In genomic region chr7:778968-779451, GRCh38 we compare ENCODE assay signal across 20 cellular contexts. TPM values are rescaled to one million over a fixed set of nuclear protein-coding genes. Genes with fewer than 3 reads are reported as not detected.
DNase-seq lines count a peak whose midpoint lies in the region; ATAC-seq, FAIRE-seq and TF ChIP-seq lines count a peak whose summit lies in the region.
"Had no signal": no experiment of that assay in that cellular context is flagged by ENCODE, and none has a peak within 500 bp of the region (broad histone marks: within the 10 kb centered on the region; RNA-seq: fewer than 3 reads in every experiment).

No MANE protein-coding gene starts in this region.

- FAIRE-seq in kidney (lab: Jason Lieb, UNC) = no peak
- FAIRE-seq: D721Med had no signal

- no peaks in the 10 kb centered on the region for H3K27me3 ChIP-seq in A673 (replicated peaks; ENCODE audit: insufficient read depth, low read depth, low read length, poor library complexity)

- H3K4me3 ChIP-seq in A673 (ENCODE audit: low read depth, low read length, poor library complexity, severe bottlenecking) = no peak overlapping the region
- no peak overlapping the region for H3K4me3 ChIP-seq in kidney (ENCODE audit: low read length in 2 of 2)
- H3K4me3 ChIP-seq: GM23338 had no signal

- H3K36me3 ChIP-seq in A673 (ENCODE audit: insufficient read depth, low read length, poor library complexity, severe bottlenecking) = peaks cover 45% of the 10 kb centered on the region
- peaks cover 12 to 22% of the 10 kb centered on the region in 2 donors for H3K36me3 ChIP-seq in kidney (ENCODE audit: control insufficient read depth in 1 of 2, insufficient read depth in 2 of 2, low read length in 2 of 2)

- H3K9me3 ChIP-seq in A673 (ENCODE audit: low read depth, low read length, poor library complexity, severe bottlenecking) = no peaks in the 10 kb centered on the region
- H3K9me3 ChIP-seq in kidney (ENCODE audit: control insufficient read depth in 1 of 2, low read length in 2 of 2) = no peaks in the 10 kb centered on the region

- CTCF ChIA-PET in A673 (lab: Charles Lee) = no interaction called here

- in situ Hi-C loops in G401 (cut with HindIII; ENCODE audit: low sequenced_read_pairs) = no loop called here

- H3K9ac ChIP-seq in kidney (ENCODE audit: low read length in 2 of 2) = no peak overlapping the region

- H3K4me1 ChIP-seq in A673 (ENCODE audit: insufficient read depth, low read length, poor library complexity, severe bottlenecking) = peaks cover 63% of the 10 kb centered on the region
- H3K4me1 ChIP-seq in kidney (ENCODE audit: control insufficient read depth in 1 of 2, insufficient read depth in 1 of 2, low read depth in 1 of 2, low read length in 2 of 2) = no peaks in the 10 kb centered on the region

- no peak overlapping the region for H3K4me3 Mint-ChIP-seq in stimulated activated memory B cell treated with anti-CD40 and anti-IgM and Interleukin-4, amounts not matched to agents 10 μg/mL and 1 μg/mL and 100 μg/mL, for 72 hours
- H3K4me3 Mint-ChIP-seq in T-helper 2 cell treated with Interferon-gamma antibody and Interleukin-4, amounts not matched to agents 5 μg/mL and 100 μg/mL, for 36 hours = no peak overlapping the region
- no peak overlapping the region for H3K4me3 Mint-ChIP-seq in activated T-helper 1 cell treated with anti-CD3 and anti-CD28 coated beads, Interleukin-12 subunit alpha, Interleukin-12 subunit beta, Interleukin-2, Interleukin-4 antibody, amounts not matched to agents 30 ng/mL and 10 ng/mL and 1 ng/mL, durations not matched to agents 14 hours and 24 hours and 36 hours
- H3K4me3 Mint-ChIP-seq: central memory CD8-positive, alpha-beta T cell; GM23338; T-helper 1 cell treated with Interleukin-12 subunit alpha and Interleukin-12 subunit beta and Interleukin-4 antibody, amounts not matched to agents 30 μg/mL and 1 μg/mL, for 36 hours; type B pancreatic cell had no signal

- H3K4me1 Mint-ChIP-seq in stimulated activated memory B cell treated with anti-CD40 and anti-IgM and Interleukin-4, amounts not matched to agents 10 μg/mL and 1 μg/mL and 100 μg/mL, for 72 hours = no peaks in the 10 kb centered on the region
- H3K4me1 Mint-ChIP-seq in T-helper 2 cell treated with Interferon-gamma antibody and Interleukin-4, amounts not matched to agents 5 μg/mL and 100 μg/mL, for 36 hours (ENCODE audit: low read depth) = no peaks in the 10 kb centered on the region
- H3K4me1 Mint-ChIP-seq in activated T-helper 1 cell treated with anti-CD3 and anti-CD28 coated beads, Interleukin-12 subunit alpha, Interleukin-12 subunit beta, Interleukin-2, Interleukin-4 antibody, amounts not matched to agents 30 ng/mL and 10 ng/mL and 1 ng/mL, durations not matched to agents 14 hours and 24 hours and 36 hours (ENCODE audit: low read depth) = no peaks in the 10 kb centered on the region
- H3K4me1 Mint-ChIP-seq: central memory CD8-positive, alpha-beta T cell; GM23338 had no signal

- H3K27ac ChIP-seq in A673 (ENCODE audit: low read depth, low read length, poor library complexity, severe bottlenecking) (peak overlapping the region; percentile 87), kidney (ENCODE audit: low read depth in 2 of 2, low read length in 2 of 2) (no peak overlapping the region)

- intact Hi-C loops in A673 (cut with micrococcal nuclease; ENCODE audit: unreplicated experiment) (loop anchor here (10.0 kb wide), 1 partner anchor 174 kb away; no protein-coding TSS in a partner anchor), kidney (cut with DNase I) (no loop called here)
- intact Hi-C loops in activated T-helper 1 cell treated with anti-CD3 and anti-CD28 coated beads, Interleukin-12 subunit alpha, Interleukin-12 subunit beta, Interleukin-2, Interleukin-4 antibody, amounts not matched to agents 30 ng/mL and 10 ng/mL and 1 ng/mL, durations not matched to agents 14 hours and 24 hours and 36 hours (cut with micrococcal nuclease) = no loop called here

- POLR2A ChIA-PET in A673 (lab: Charles Lee; ENCODE audit: low non-redundant PET) = no interaction called here

- BruUV-seq in A673 (replicated peaks; lab: Mats Ljungman, UMichigan) = no TSS peak

- DNase-seq in A673 (ENCODE audit: low spot score) = peak; percentile 90
- peak; percentile 10 for DNase-seq in G401 (ENCODE audit: low spot score)
- DNase-seq in NCI-H69 (lab: John Stamatoyannopoulos, UW) = peak; percentile 84
- DNase-seq in kidney = peak; percentile 81
- DNase-seq in AML-193 (lab: John Stamatoyannopoulos, UW) = no peak
- no peak for DNase-seq in T-helper 2 cell treated with Interferon-gamma antibody and Interleukin-4, amounts not matched to agents 5 μg/mL and 100 μg/mL, for 36 hours (ENCODE audit: low spot score)
- DNase-seq in activated T-helper 1 cell treated with anti-CD3 and anti-CD28 coated beads, Interleukin-12 subunit alpha, Interleukin-12 subunit beta, Interleukin-2, Interleukin-4 antibody, amounts not matched to agents 30 ng/mL and 10 ng/mL and 1 ng/mL, durations not matched to agents 14 hours and 24 hours and 36 hours (ENCODE audit: low spot score) = no peak
- DNase-seq: activated CD4-positive, alpha-beta T cell treated with anti-CD3 and anti-CD28 coated beads for 1 hour; activated CD8-positive, alpha-beta memory T cell treated with anti-CD3 and anti-CD28 coated beads, Interleukin-2, amount 50 U/mL, for 48 hours; foreskin melanocyte; MM.1S; NCI-H774; stimulated activated CD4-positive, alpha-beta T cell treated with anti-CD3 and anti-CD28 coated beads, Interleukin-4, amount 100 ng/mL, for 4 hours had no signal

- H3K27me3 Mint-ChIP-seq in stimulated activated memory B cell treated with anti-CD40 and anti-IgM and Interleukin-4, amounts not matched to agents 10 μg/mL and 1 μg/mL and 100 μg/mL, for 72 hours = no peaks in the 10 kb centered on the region
- no peaks in the 10 kb centered on the region for H3K27me3 Mint-ChIP-seq in T-helper 2 cell treated with Interferon-gamma antibody and Interleukin-4, amounts not matched to agents 5 μg/mL and 100 μg/mL, for 36 hours (ENCODE audit: low read depth)
- H3K27me3 Mint-ChIP-seq in activated T-helper 1 cell treated with anti-CD3 and anti-CD28 coated beads, Interleukin-12 subunit alpha, Interleukin-12 subunit beta, Interleukin-2, Interleukin-4 antibody, amounts not matched to agents 30 ng/mL and 10 ng/mL and 1 ng/mL, durations not matched to agents 14 hours and 24 hours and 36 hours (ENCODE audit: insufficient read depth) = no peaks in the 10 kb centered on the region
- H3K27me3 Mint-ChIP-seq: central memory CD8-positive, alpha-beta T cell; type B pancreatic cell had no signal

- no peaks in the 10 kb centered on the region for H3K9me3 Mint-ChIP-seq in stimulated activated memory B cell treated with anti-CD40 and anti-IgM and Interleukin-4, amounts not matched to agents 10 μg/mL and 1 μg/mL and 100 μg/mL, for 72 hours
- no peaks in the 10 kb centered on the region for H3K9me3 Mint-ChIP-seq in T-helper 2 cell treated with Interferon-gamma antibody and Interleukin-4, amounts not matched to agents 5 μg/mL and 100 μg/mL, for 36 hours
- H3K9me3 Mint-ChIP-seq in activated T-helper 1 cell treated with anti-CD3 and anti-CD28 coated beads, Interleukin-12 subunit alpha, Interleukin-12 subunit beta, Interleukin-2, Interleukin-4 antibody, amounts not matched to agents 30 ng/mL and 10 ng/mL and 1 ng/mL, durations not matched to agents 14 hours and 24 hours and 36 hours = no peaks in the 10 kb centered on the region
- H3K9me3 Mint-ChIP-seq: activated naive CD4-positive, alpha-beta T cell treated with anti-CD3 and anti-CD28 coated beads, Interleukin-2, amount 50 U/mL, for 72 hours; central memory CD8-positive, alpha-beta T cell; GM23338; T-helper 1 cell treated with Interleukin-12 subunit alpha and Interleukin-12 subunit beta and Interleukin-4 antibody, amounts not matched to agents 30 μg/mL and 1 μg/mL, for 36 hours; type B pancreatic cell had no signal

- TF ChIP-seq CTCF in A673 (conservative IDR thresholded peaks at IDR 0.05; ENCODE audit: low read depth, low read length) (no peak), kidney (IDR thresholded peaks at IDR 0.05; ENCODE audit: borderline replicate concordance, extremely low read depth, insufficient read depth) (no peak)

- H3K36me3 Mint-ChIP-seq in stimulated activated memory B cell treated with anti-CD40 and anti-IgM and Interleukin-4, amounts not matched to agents 10 μg/mL and 1 μg/mL and 100 μg/mL, for 72 hours = peaks cover 62% of the 10 kb centered on the region
- H3K36me3 Mint-ChIP-seq in T-helper 2 cell treated with Interferon-gamma antibody and Interleukin-4, amounts not matched to agents 5 μg/mL and 100 μg/mL, for 36 hours (ENCODE audit: low read depth) = peaks cover 14% of the 10 kb centered on the region
- H3K36me3 Mint-ChIP-seq in activated T-helper 1 cell treated with anti-CD3 and anti-CD28 coated beads, Interleukin-12 subunit alpha, Interleukin-12 subunit beta, Interleukin-2, Interleukin-4 antibody, amounts not matched to agents 30 ng/mL and 10 ng/mL and 1 ng/mL, durations not matched to agents 14 hours and 24 hours and 36 hours (ENCODE audit: low read depth) = peaks cover 17% of the 10 kb centered on the region

- no peak for ATAC-seq in stimulated activated memory B cell treated with anti-CD40 and anti-IgM and Interleukin-4, amounts not matched to agents 10 μg/mL and 1 μg/mL and 100 μg/mL, for 72 hours
- ATAC-seq: activated naive CD4-positive, alpha-beta T cell treated with anti-CD3 and anti-CD28 coated beads, Interleukin-2, amount 50 U/mL, for 72 hours; GM23338 had no signal

- H3K27ac Mint-ChIP-seq in stimulated activated memory B cell treated with anti-CD40 and anti-IgM and Interleukin-4, amounts not matched to agents 10 μg/mL and 1 μg/mL and 100 μg/mL, for 72 hours = no peak overlapping the region
- H3K27ac Mint-ChIP-seq in T-helper 2 cell treated with Interferon-gamma antibody and Interleukin-4, amounts not matched to agents 5 μg/mL and 100 μg/mL, for 36 hours = no peak overlapping the region
- no peak overlapping the region for H3K27ac Mint-ChIP-seq in activated T-helper 1 cell treated with anti-CD3 and anti-CD28 coated beads, Interleukin-12 subunit alpha, Interleukin-12 subunit beta, Interleukin-2, Interleukin-4 antibody, amounts not matched to agents 30 ng/mL and 10 ng/mL and 1 ng/mL, durations not matched to agents 14 hours and 24 hours and 36 hours
- H3K27ac Mint-ChIP-seq: activated naive CD4-positive, alpha-beta T cell treated with anti-CD3 and anti-CD28 coated beads, Interleukin-2, amount 50 U/mL, for 72 hours; GM23338; T-helper 1 cell treated with Interleukin-12 subunit alpha and Interleukin-12 subunit beta and Interleukin-4 antibody, amounts not matched to agents 30 μg/mL and 1 μg/mL, for 36 hours; type B pancreatic cell had no signal

RNA-seq across cellular contexts. Expression of gene PRKAR1B, which starts 51.9 kb away (rescaled TPM):
- total RNA-seq in A673 (2021) = 27.2 and 29.0 TPM in 2 replicates
- 73.7 and 83.1 TPM in 2 replicates for total RNA-seq in G401 (2014; rRNA removed; shearing (Covaris generic))
- 15.9 TPM for total RNA-seq in kidney
- polyA plus RNA-seq in kidney (ENCODE audit: insufficient read depth, low read depth, low replicate concordance) = 21.4 TPM
- total RNA-seq in activated T-helper 1 cell treated with anti-CD3 and anti-CD28 coated beads, Interleukin-12 subunit alpha, Interleukin-12 subunit beta, Interleukin-2, Interleukin-4 antibody, amounts not matched to agents 30 ng/mL and 10 ng/mL and 1 ng/mL, durations not matched to agents 14 hours and 24 hours and 36 hours = 37.0 and 37.8 TPM in 2 replicates

RNA-seq across cellular contexts. Expression of gene DNAAF5, which starts 52.5 kb away (rescaled TPM):
- total RNA-seq in A673 (2021) (74.4 and 78.1 TPM in 2 replicates), kidney (29.7 TPM)
- 54.0 and 63.5 TPM in 2 replicates for total RNA-seq in G401 (2014; rRNA removed; shearing (Covaris generic))
- polyA plus RNA-seq in kidney (ENCODE audit: insufficient read depth, low read depth, low replicate concordance) = 11.6 TPM
- 42.7 and 52.4 TPM in 2 replicates for total RNA-seq in activated T-helper 1 cell treated with anti-CD3 and anti-CD28 coated beads, Interleukin-12 subunit alpha, Interleukin-12 subunit beta, Interleukin-2, Interleukin-4 antibody, amounts not matched to agents 30 ng/mL and 10 ng/mL and 1 ng/mL, durations not matched to agents 14 hours and 24 hours and 36 hours

RNA-seq across cellular contexts. Expression of gene SUN1, which starts 53.3 kb away (rescaled TPM):
- total RNA-seq in A673 (2021) (189 and 203 TPM in 2 replicates), kidney (168 TPM)
- total RNA-seq in G401 (2014; rRNA removed; shearing (Covaris generic)) = 55.9 and 107 TPM in 2 replicates
- polyA plus RNA-seq in kidney (ENCODE audit: insufficient read depth, low read depth, low replicate concordance) = 40.4 TPM
- total RNA-seq in activated T-helper 1 cell treated with anti-CD3 and anti-CD28 coated beads, Interleukin-12 subunit alpha, Interleukin-12 subunit beta, Interleukin-2, Interleukin-4 antibody, amounts not matched to agents 30 ng/mL and 10 ng/mL and 1 ng/mL, durations not matched to agents 14 hours and 24 hours and 36 hours = 76.4 and 82.2 TPM in 2 replicates

Comparison
In these comparisons a context has a peak if more than half of its experiments do, and no peak if none do; other contexts are left out.
1. DNase-seq: peak in A673 (single experiment), G401 (single experiment), NCI-H69 (single experiment) and kidney (single experiment); none in AML-193 (0 of 2), T-helper 2 cell treated with Interferon-gamma antibody and Interleukin-4, amounts not matched to agents 5 μg/mL and 100 μg/mL, for 36 hours (single experiment) and activated T-helper 1 cell treated with anti-CD3 and anti-CD28 coated beads, Interleukin-12 subunit alpha, Interleukin-12 subunit beta, Interleukin-2, Interleukin-4 antibody, amounts not matched to agents 30 ng/mL and 10 ng/mL and 1 ng/mL, durations not matched to agents 14 hours and 24 hours and 36 hours (single experiment).